Comparison of ENCODE assay signal across 8 cellular contexts in the genomic region with DNA sequence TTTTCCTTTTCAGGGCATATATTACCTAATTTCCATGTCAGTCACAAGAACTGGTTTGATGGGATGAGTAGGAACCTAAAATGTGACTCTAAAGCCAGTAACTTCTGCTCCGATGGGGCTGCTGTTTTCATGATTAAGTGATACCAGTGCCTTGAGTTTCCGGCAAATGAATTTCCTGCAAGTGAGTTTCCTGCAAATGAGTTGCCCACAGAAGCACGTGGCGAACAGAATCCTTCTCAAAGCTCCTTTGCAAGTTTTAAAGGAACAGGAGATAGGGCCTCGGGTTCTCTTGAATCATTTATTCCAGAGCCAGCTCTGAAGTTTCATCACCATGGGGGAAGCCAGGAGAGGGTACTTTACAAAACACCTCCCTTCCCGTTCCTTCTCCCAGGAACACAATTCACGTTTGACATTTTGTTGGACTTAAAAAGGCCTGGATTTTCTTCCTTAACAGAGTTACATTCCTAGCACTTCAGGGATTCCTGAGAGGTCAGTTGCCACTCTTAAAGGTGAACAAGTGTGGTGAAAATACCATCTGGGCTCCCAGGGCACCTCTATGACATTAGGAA. TPM values are rescaled to one million over a fixed set of nuclear protein-coding genes. Genes with fewer than 3 reads are reported as not detected.
DNase-seq lines count a peak whose midpoint lies in the region; ATAC-seq and TF ChIP-seq lines count a peak whose summit lies in the region.

No MANE protein-coding gene starts in this region.

- no peaks in the 10 kb centered on the region for H3K9me3 Mint-ChIP-seq in T-helper 2 cell treated with Interferon-gamma antibody and Interleukin-4, amounts not matched to agents 5 μg/mL and 100 μg/mL, for 36 hours
- no peaks in the 10 kb centered on the region for H3K9me3 Mint-ChIP-seq in progenitor cell of endocrine pancreas (ENCODE audit: low read depth)

- H3K36me3 Mint-ChIP-seq in T-helper 2 cell treated with Interferon-gamma antibody and Interleukin-4, amounts not matched to agents 5 μg/mL and 100 μg/mL, for 36 hours (ENCODE audit: low read depth): peaks cover 13% of the 10 kb centered on the region
- H3K36me3 Mint-ChIP-seq in progenitor cell of endocrine pancreas (ENCODE audit: insufficient read depth): no peaks in the 10 kb centered on the region

- no peaks in the 10 kb centered on the region for H3K9me3 ChIP-seq in prostate gland

- peak overlapping the region; percentile 78 for H3K4me3 Mint-ChIP-seq in T-helper 2 cell treated with Interferon-gamma antibody and Interleukin-4, amounts not matched to agents 5 μg/mL and 100 μg/mL, for 36 hours
- no peak overlapping the region for H3K4me3 Mint-ChIP-seq in progenitor cell of endocrine pancreas (ENCODE audit: low read depth)

- TF ChIP-seq CTCF in epithelial cell of esophagus (IDR thresholded peaks at IDR 0.05; ENCODE audit: insufficient read depth, low read depth, low read length, missing control alignments): no peak
- no peak for TF ChIP-seq CTCF in prostate gland (IDR thresholded peaks at IDR 0.05)
- no peak for TF ChIP-seq CTCF in progenitor cell of endocrine pancreas (IDR thresholded peaks at IDR 0.05; ENCODE audit: unreplicated experiment)

- no peaks in the 10 kb centered on the region for H3K36me3 ChIP-seq in prostate gland

- TF ChIP-seq POLR2A in prostate gland (IDR thresholded peaks at IDR 0.05): no peak

- WGBS in prostate gland: 10% methylated on average over 7 of the region's 7 CpGs

- H3K4me1 Mint-ChIP-seq in T-helper 2 cell treated with Interferon-gamma antibody and Interleukin-4, amounts not matched to agents 5 μg/mL and 100 μg/mL, for 36 hours (ENCODE audit: low read depth): peaks cover 47% of the 10 kb centered on the region
- peaks cover 24% of the 10 kb centered on the region for H3K4me1 Mint-ChIP-seq in progenitor cell of endocrine pancreas (ENCODE audit: low read depth)

- no peaks in the 10 kb centered on the region for H3K27me3 ChIP-seq in prostate gland (replicated peaks; ENCODE audit: insufficient read depth)

- H3K27ac Mint-ChIP-seq in T-helper 2 cell treated with Interferon-gamma antibody and Interleukin-4, amounts not matched to agents 5 μg/mL and 100 μg/mL, for 36 hours: peak overlapping the region; percentile 94
- no peak overlapping the region for H3K27ac Mint-ChIP-seq in progenitor cell of endocrine pancreas

- no peaks in the 10 kb centered on the region for H3K4me1 ChIP-seq in prostate gland (replicated peaks)

- H3K27ac ChIP-seq in prostate gland: peak overlapping the region; percentile 43 to 46

- H3K4me3 ChIP-seq in epithelial cell of esophagus (ENCODE audit: low read length) (no peak overlapping the region), prostate gland (no peak overlapping the region)

- intact Hi-C loops in prostate gland (cut with DNase I): no loop called here

- no peaks in the 10 kb centered on the region for H3K27me3 Mint-ChIP-seq in T-helper 2 cell treated with Interferon-gamma antibody and Interleukin-4, amounts not matched to agents 5 μg/mL and 100 μg/mL, for 36 hours (ENCODE audit: low read depth)
- H3K27me3 Mint-ChIP-seq in progenitor cell of endocrine pancreas: no peaks in the 10 kb centered on the region

- ATAC-seq in HG02571 (IDR thresholded peaks at IDR 0.05; ENCODE audit: unreplicated experiment): no peak
- no peak for ATAC-seq in HG03095 (IDR thresholded peaks at IDR 0.05; ENCODE audit: unreplicated experiment)

- DNase-seq in EL: peak; percentile 13
- DNase-seq in T-helper 2 cell treated with Interferon-gamma antibody and Interleukin-4, amounts not matched to agents 5 μg/mL and 100 μg/mL, for 36 hours (ENCODE audit: low spot score): peak; percentile 36
- peak; percentile 83 for DNase-seq in epithelial cell of esophagus (ENCODE audit: low read depth)
- peak; percentile 46 for DNase-seq in prostate gland (ENCODE audit: low spot score)
- DNase-seq in progenitor cell of endocrine pancreas (ENCODE audit: low spot score, unreplicated experiment): no peak
- no peak for DNase-seq in NCI-H2227 (lab: John Stamatoyannopoulos, UW; ENCODE audit: unreplicated experiment)

RNA-seq across cellular contexts. Expression of gene PPTC7, which starts 2.2 kb away (rescaled TPM):
- total RNA-seq in prostate gland (10 to 100 TPM; 11.2 to 21.8 TPM), progenitor cell of endocrine pancreas (13.7 and 15.1 TPM in 2 replicates)

RNA-seq across cellular contexts. Expression of gene TCTN1, which starts 28.6 kb away (rescaled TPM):
- 10 to 100 TPM; 45.5 to 68.7 TPM for total RNA-seq in prostate gland
- 72.6 and 84.0 TPM in 2 replicates for total RNA-seq in progenitor cell of endocrine pancreas

Comparison
In these comparisons a context has a peak if more than half of its experiments do, and no peak if none do; other contexts are left out.
1. DNase-seq: peak in EL (single experiment), T-helper 2 cell treated with Interferon-gamma antibody and Interleukin-4, amounts not matched to agents 5 μg/mL and 100 μg/mL, for 36 hours (single experiment), epithelial cell of esophagus (single experiment) and prostate gland (single experiment); none in progenitor cell of endocrine pancreas (single experiment) and NCI-H2227 (single experiment).